16 cellular contexts compared by ENCODE assay signal in genomic region chr12:52906049-52906645, GRCh38. TPM values are rescaled to one million over a fixed set of nuclear protein-coding genes. Genes with fewer than 3 reads are reported as not detected.
A peak's percentile ranks its signal among the peaks of the same experiment; 100 is the strongest.
DNase-seq lines count a peak whose midpoint lies in the region; ATAC-seq, FAIRE-seq and TF ChIP-seq lines count a peak whose summit lies in the region.
"Had no signal": no experiment of that assay in that cellular context is flagged by ENCODE, and none has a peak within 500 bp of the region (broad histone marks: within the 10 kb centered on the region; RNA-seq: fewer than 3 reads in every experiment).

No MANE protein-coding gene starts in this region.

- H3K36me3 Mint-ChIP-seq in WTC11 = peaks cover 17% of the 10 kb centered on the region

- H3K9ac ChIP-seq in kidney (ENCODE audit: low read length in 2 of 2) = peak overlapping the region in 1 of 2 donors; percentile 37

- no peak overlapping the region for H3K4me3 ChIP-seq in kidney (ENCODE audit: low read length in 2 of 2)
- H3K4me3 ChIP-seq in thyroid gland (replicated peaks in 1 of 3) = no peak overlapping the region
- no peak overlapping the region for H3K4me3 ChIP-seq in vagina
- H3K4me3 ChIP-seq: ascending aorta had no signal

- DNase-seq in LoVo (ENCODE audit: low spot score) (peak; percentile 62), WTC11 (ENCODE audit: low spot score) (no peak), kidney (no peak), thyroid gland (no peak), SHP77 (lab: John Stamatoyannopoulos, UW) (no peak), vagina (ENCODE audit: extremely low spot score in 2 of 2) (no peak)
- no peak for DNase-seq in stimulated activated CD4-positive, alpha-beta T cell treated with anti-CD3 and anti-CD28 coated beads, Interleukin-2, amount 100 ng/mL, for 48 hours
- DNase-seq: activated CD4-positive, alpha-beta T cell treated with anti-CD3 and anti-CD28 coated beads, Interleukin-2, amount 10 ng/mL, durations not matched to agents 7 days and 5 days; COR-L47; effector CD8-positive, alpha-beta T cell; KBM-7 had no signal

- TF ChIP-seq POLR2A in thyroid gland (IDR thresholded peaks at IDR 0.05) (no peak), vagina (IDR thresholded peaks at IDR 0.05) (no peak)

- H3K9me3 ChIP-seq in kidney (ENCODE audit: control insufficient read depth in 1 of 2, low read length in 2 of 2) (no peaks in the 10 kb centered on the region), thyroid gland (no peaks in the 10 kb centered on the region), vagina (no peaks in the 10 kb centered on the region)
- H3K9me3 ChIP-seq: ascending aorta had no signal

- CTCF ChIA-PET in WTC11 (lab: Charles Lee) = interaction anchor here (1.2 to 6.2 kb wide), 10 partner anchors 11 to 75 kb away, joined by 3 to 75 read pairs (median 16); no protein-coding TSS in a partner anchor

- H3K27me3 ChIP-seq in thyroid gland = no peaks in the 10 kb centered on the region
- no peaks in the 10 kb centered on the region for H3K27me3 ChIP-seq in vagina
- H3K27me3 ChIP-seq: ascending aorta had no signal

- ATAC-seq in WTC11 = no peak

- H3K4me1 ChIP-seq in kidney (ENCODE audit: control insufficient read depth in 1 of 2, insufficient read depth in 1 of 2, low read depth in 1 of 2, low read length in 2 of 2) (peaks cover 14 to 27% of the 10 kb centered on the region in 2 donors), thyroid gland (peaks cover 47 to 60% of the 10 kb centered on the region in 2 donors), vagina (peaks cover 40% of the 10 kb centered on the region)

- peaks cover 68% of the 10 kb centered on the region for H3K4me1 Mint-ChIP-seq in WTC11

- no peak for TF ChIP-seq CTCF in WTC11 (IDR thresholded peaks at IDR 0.05)
- no peak for TF ChIP-seq CTCF in kidney (IDR thresholded peaks at IDR 0.05; ENCODE audit: borderline replicate concordance, extremely low read depth, insufficient read depth)
- TF ChIP-seq CTCF in thyroid gland (IDR thresholded peaks at IDR 0.05) = no peak
- no peak for TF ChIP-seq CTCF in vagina (IDR thresholded peaks at IDR 0.05)

- no peaks in the 10 kb centered on the region; the same call in 1 of the 2 replicates for H3K27me3 Mint-ChIP-seq in WTC11 (ENCODE audit: low read depth)

- H3K4me3 Mint-ChIP-seq in WTC11 = no peak overlapping the region
- H3K4me3 Mint-ChIP-seq: activated CD4-positive, alpha-beta T cell treated with anti-CD3 and anti-CD28 coated beads, Interleukin-2, amount 10 ng/mL, durations not matched to agents 7 days and 5 days; T-helper 1 cell treated with Interleukin-12 subunit alpha and Interleukin-12 subunit beta and Interleukin-4 antibody, amounts not matched to agents 30 μg/mL and 1 μg/mL, for 36 hours had no signal

- intact Hi-C loops in kidney (cut with DNase I) = no loop called here
- intact Hi-C loops in thyroid gland (cut with DNase I) = no loop called here
- intact Hi-C loops in vagina (cut with DNase I) = no loop called here

- no peak for FAIRE-seq in kidney (lab: Jason Lieb, UNC)
- FAIRE-seq: islet of Langerhans had no signal

- H3K27ac ChIP-seq in kidney (ENCODE audit: low read depth in 2 of 2, low read length in 2 of 2) (peak overlapping the region; percentile 60 to 84), thyroid gland (peak overlapping the region; percentile 99 to 100 (median 99)), vagina (no peak overlapping the region)

- POLR2A ChIA-PET in WTC11 (lab: Charles Lee) = interaction anchor here (0.5 to 4.6 kb wide), 2 partner anchors 18 to 44 kb away, joined by 3 to 44 read pairs; partner anchors contain the start of gene KRT18

- H3K36me3 ChIP-seq in kidney (ENCODE audit: control insufficient read depth in 1 of 2, insufficient read depth in 2 of 2, low read length in 2 of 2) (peaks cover 0 to 5% of the 10 kb centered on the region in 2 donors), thyroid gland (peaks cover 0 to 2% of the 10 kb centered on the region in 2 donors), vagina (no peaks in the 10 kb centered on the region)

- H3K9me3 Mint-ChIP-seq in WTC11 = no peaks in the 10 kb centered on the region
- H3K9me3 Mint-ChIP-seq: activated CD4-positive, alpha-beta T cell treated with anti-CD3 and anti-CD28 coated beads, Interleukin-2, amount 10 ng/mL, durations not matched to agents 7 days and 5 days; activated T-helper 2 cell treated with anti-CD3 and anti-CD28 coated beads, Interferon-gamma antibody, Interleukin-2, Interleukin-4, amounts not matched to agents 10 μg/mL and 5 μg/mL and 100 μg/mL, durations not matched to agents 14 hours and 24 hours and 36 hours; T-helper 1 cell treated with Interleukin-12 subunit alpha and Interleukin-12 subunit beta and Interleukin-4 antibody, amounts not matched to agents 30 μg/mL and 1 μg/mL, for 36 hours had no signal

- peak overlapping the region; percentile 75 for H3K27ac Mint-ChIP-seq in WTC11
- H3K27ac Mint-ChIP-seq: activated CD4-positive, alpha-beta T cell treated with anti-CD3 and anti-CD28 coated beads, Interleukin-2, amount 10 ng/mL, durations not matched to agents 7 days and 5 days; activated T-helper 2 cell treated with anti-CD3 and anti-CD28 coated beads, Interferon-gamma antibody, Interleukin-2, Interleukin-4, amounts not matched to agents 10 μg/mL and 5 μg/mL and 100 μg/mL, durations not matched to agents 14 hours and 24 hours and 36 hours; T-helper 1 cell treated with Interleukin-12 subunit alpha and Interleukin-12 subunit beta and Interleukin-4 antibody, amounts not matched to agents 30 μg/mL and 1 μg/mL, for 36 hours had no signal

- WGBS in thyroid gland, 2 donors = 84 to 90% methylated on average over 10 of the region's 10 CpGs

TF ChIP-seq in WTC11, 78 proteins besides CTCF, POLR2A, EP300 and RAD21 (continues in another document):
- TF ChIP-seq, protein P1, sequence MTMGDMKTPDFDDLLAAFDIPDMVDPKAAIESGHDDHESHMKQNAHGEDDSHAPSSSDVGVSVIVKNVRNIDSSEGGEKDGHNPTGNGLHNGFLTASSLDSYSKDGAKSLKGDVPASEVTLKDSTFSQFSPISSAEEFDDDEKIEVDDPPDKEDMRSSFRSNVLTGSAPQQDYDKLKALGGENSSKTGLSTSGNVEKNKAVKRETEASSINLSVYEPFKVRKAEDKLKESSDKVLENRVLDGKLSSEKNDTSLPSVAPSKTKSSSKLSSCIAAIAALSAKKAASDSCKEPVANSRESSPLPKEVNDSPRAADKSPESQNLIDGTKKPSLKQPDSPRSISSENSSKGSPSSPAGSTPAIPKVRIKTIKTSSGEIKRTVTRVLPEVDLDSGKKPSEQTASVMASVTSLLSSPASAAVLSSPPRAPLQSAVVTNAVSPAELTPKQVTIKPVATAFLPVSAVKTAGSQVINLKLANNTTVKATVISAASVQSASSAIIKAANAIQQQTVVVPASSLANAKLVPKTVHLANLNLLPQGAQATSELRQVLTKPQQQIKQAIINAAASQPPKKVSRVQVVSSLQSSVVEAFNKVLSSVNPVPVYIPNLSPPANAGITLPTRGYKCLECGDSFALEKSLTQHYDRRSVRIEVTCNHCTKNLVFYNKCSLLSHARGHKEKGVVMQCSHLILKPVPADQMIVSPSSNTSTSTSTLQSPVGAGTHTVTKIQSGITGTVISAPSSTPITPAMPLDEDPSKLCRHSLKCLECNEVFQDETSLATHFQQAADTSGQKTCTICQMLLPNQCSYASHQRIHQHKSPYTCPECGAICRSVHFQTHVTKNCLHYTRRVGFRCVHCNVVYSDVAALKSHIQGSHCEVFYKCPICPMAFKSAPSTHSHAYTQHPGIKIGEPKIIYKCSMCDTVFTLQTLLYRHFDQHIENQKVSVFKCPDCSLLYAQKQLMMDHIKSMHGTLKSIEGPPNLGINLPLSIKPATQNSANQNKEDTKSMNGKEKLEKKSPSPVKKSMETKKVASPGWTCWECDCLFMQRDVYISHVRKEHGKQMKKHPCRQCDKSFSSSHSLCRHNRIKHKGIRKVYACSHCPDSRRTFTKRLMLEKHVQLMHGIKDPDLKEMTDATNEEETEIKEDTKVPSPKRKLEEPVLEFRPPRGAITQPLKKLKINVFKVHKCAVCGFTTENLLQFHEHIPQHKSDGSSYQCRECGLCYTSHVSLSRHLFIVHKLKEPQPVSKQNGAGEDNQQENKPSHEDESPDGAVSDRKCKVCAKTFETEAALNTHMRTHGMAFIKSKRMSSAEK (CRISPR knock-in tag; IDR thresholded peaks at IDR 0.05; ENCODE audit: borderline replicate concordance) = no peak
- TF ChIP-seq NFE2L1 (CRISPR knock-in tag; IDR thresholded peaks at IDR 0.05) (no peak), RELA (CRISPR knock-in tag; IDR thresholded peaks at IDR 0.05; ENCODE audit: borderline replicate concordance) (no peak), ETV6 (CRISPR knock-in tag; IDR thresholded peaks at IDR 0.05) (no peak)
- TF ChIP-seq, protein P2, sequence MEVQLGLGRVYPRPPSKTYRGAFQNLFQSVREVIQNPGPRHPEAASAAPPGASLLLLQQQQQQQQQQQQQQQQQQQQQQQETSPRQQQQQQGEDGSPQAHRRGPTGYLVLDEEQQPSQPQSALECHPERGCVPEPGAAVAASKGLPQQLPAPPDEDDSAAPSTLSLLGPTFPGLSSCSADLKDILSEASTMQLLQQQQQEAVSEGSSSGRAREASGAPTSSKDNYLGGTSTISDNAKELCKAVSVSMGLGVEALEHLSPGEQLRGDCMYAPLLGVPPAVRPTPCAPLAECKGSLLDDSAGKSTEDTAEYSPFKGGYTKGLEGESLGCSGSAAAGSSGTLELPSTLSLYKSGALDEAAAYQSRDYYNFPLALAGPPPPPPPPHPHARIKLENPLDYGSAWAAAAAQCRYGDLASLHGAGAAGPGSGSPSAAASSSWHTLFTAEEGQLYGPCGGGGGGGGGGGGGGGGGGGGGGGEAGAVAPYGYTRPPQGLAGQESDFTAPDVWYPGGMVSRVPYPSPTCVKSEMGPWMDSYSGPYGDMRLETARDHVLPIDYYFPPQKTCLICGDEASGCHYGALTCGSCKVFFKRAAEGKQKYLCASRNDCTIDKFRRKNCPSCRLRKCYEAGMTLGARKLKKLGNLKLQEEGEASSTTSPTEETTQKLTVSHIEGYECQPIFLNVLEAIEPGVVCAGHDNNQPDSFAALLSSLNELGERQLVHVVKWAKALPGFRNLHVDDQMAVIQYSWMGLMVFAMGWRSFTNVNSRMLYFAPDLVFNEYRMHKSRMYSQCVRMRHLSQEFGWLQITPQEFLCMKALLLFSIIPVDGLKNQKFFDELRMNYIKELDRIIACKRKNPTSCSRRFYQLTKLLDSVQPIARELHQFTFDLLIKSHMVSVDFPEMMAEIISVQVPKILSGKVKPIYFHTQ (CRISPR knock-in tag; IDR thresholded peaks at IDR 0.05) = no peak

RNA-seq across cellular contexts. Expression of gene KRT8, which starts 1.3 kb away (rescaled TPM):
- 424 to 477 TPM (median 429 TPM) in 3 replicates for total RNA-seq in WTC11 (2021)
- 546 TPM for total RNA-seq in kidney
- 333 TPM for polyA plus RNA-seq in kidney (ENCODE audit: insufficient read depth, low read depth, low replicate concordance)
- 1,000 to 10,000 TPM in 1 of 4 donors, 100 to 1,000 TPM in 3; 364 to 1,037 (median 698) TPM for total RNA-seq in thyroid gland
- 22.8 TPM for total RNA-seq in vagina

RNA-seq across cellular contexts. Expression of gene KRT18, which starts 42.8 kb away (rescaled TPM):
- total RNA-seq in WTC11 (2021) (461 to 525 TPM (median 465 TPM) in 3 replicates), kidney (386 TPM), thyroid gland (100 to 1,000 TPM; 389 to 648 (median 540) TPM), vagina (93.1 TPM)
- polyA plus RNA-seq in kidney (ENCODE audit: insufficient read depth, low read depth, low replicate concordance) = 245 TPM

RNA-seq across cellular contexts. Expression of gene KRT78, which starts 57.4 kb away (rescaled TPM):
- total RNA-seq in WTC11 (2021) = not detected in 3 replicates
- total RNA-seq in kidney = not detected
- polyA plus RNA-seq in kidney (ENCODE audit: insufficient read depth, low read depth, low replicate concordance) = not detected
- total RNA-seq in thyroid gland = under 1 TPM in 1 of 4 donors, not detected in 3; 0.40 TPM
- 89.1 TPM for total RNA-seq in vagina
- total RNA-seq: activated CD4-positive, alpha-beta T cell treated with anti-CD3 and anti-CD28 coated beads, Interleukin-2, amount 10 ng/mL, durations not matched to agents 7 days and 5 days; activated T-helper 2 cell treated with anti-CD3 and anti-CD28 coated beads, Interferon-gamma antibody, Interleukin-2, Interleukin-4, amounts not matched to agents 10 μg/mL and 5 μg/mL and 100 μg/mL, durations not matched to agents 14 hours and 24 hours and 36 hours; ascending aorta; subcutaneous adipose tissue had no signal

Comparison
In these comparisons a context has a peak if more than half of its experiments do, and no peak if none do; other contexts are left out.
1. RNA of gene KRT8, which starts 1.3 kb away (total RNA-seq): 364 to 1,037 TPM in thyroid gland, 546 TPM in kidney (single experiment) and 424 to 477 TPM in WTC11; 22.8 TPM in vagina (single experiment); every median in the first group is over 10 times any median in the second.
2. RNA of gene KRT78, which starts 57.4 kb away (total RNA-seq): 89.1 TPM in vagina (single experiment); not detected in WTC11, not detected in kidney (single experiment) and 0.40 TPM in thyroid gland; every median in the first group is over 10 times any median in the second.